Comparison of ENCODE assay signal across 34 cellular contexts in the genomic region with DNA sequence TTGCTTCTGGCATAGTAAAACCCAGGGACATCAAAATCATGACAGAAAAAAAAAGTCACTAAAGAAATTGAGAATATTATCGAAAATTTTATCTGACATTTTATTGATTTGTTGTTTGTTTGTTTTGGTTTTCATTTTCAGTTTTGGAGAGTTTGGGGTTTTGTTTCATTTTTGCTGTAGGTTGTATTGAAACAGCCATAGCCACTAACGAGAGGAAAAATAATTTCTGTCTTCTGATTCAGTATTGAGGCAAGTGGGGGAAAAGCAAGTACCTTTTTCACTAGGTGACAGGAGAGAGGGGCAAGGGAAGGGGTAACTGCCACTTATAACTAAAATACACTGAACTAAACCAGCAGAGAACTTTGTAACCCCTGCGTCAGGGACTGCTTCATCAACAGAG.
"Had no signal": no experiment of that assay in that cellular context is flagged by ENCODE, and none has a peak within 500 bp of the region (broad histone marks: within the 10 kb centered on the region; RNA-seq: fewer than 3 reads in every experiment).

No MANE protein-coding gene starts in this region.

- H3K36me3 ChIP-seq: brain microvascular endothelial cell, WERI-Rb-1 had no signal

- ATAC-seq: activated CD8-positive, alpha-beta memory T cell treated with anti-CD3 and anti-CD28 coated beads, Interleukin-2, amount 10 ng/mL, durations not matched to agents 7 days and 5 days; activated T-cell treated with anti-CD3 and anti-CD28 coated beads, Interleukin-2, amount 50 U/mL, for 72 hours; activated T-helper 17 cell treated with anti-CD3 and anti-CD28 coated beads, Interleukin-2, amount 50 U/mL, for 72 hours had no signal

- DNase-seq: activated CD4-positive, alpha-beta memory T cell treated with anti-CD3 and anti-CD28 coated beads, Interleukin-2, amount 10 ng/mL, durations not matched to agents 7 days and 5 days; activated CD4-positive, alpha-beta T cell treated with anti-CD3 and anti-CD28 coated beads for 1 hour; activated CD4-positive, alpha-beta T cell treated with anti-CD3 and anti-CD28 coated beads for 48 hours; activated CD4-positive, CD25-positive, alpha-beta regulatory T cell; activated CD8-positive, alpha-beta memory T cell treated with anti-CD3 and anti-CD28 coated beads for 24 hours; activated CD8-positive, alpha-beta memory T cell treated with anti-CD3 and anti-CD28 coated beads, Interleukin-2, amount 10 ng/mL, durations not matched to agents 7 days and 5 days; activated CD8-positive, alpha-beta memory T cell treated with anti-CD3 and anti-CD28 coated beads, Interleukin-2, amount 50 U/mL, for 48 hours; activated effector memory CD4-positive, alpha-beta T cell treated with anti-CD3 and anti-CD28 coated beads, Interleukin-2, amount 50 U/mL, for 16 hours; activated naive CD4-positive, alpha-beta T cell; activated naive CD4-positive, alpha-beta T cell treated with anti-CD3 and anti-CD28 coated beads, Interleukin-2, amount 50 U/mL, for 16 hours; activated naive CD8-positive, alpha-beta T cell treated with anti-CD3 and anti-CD28 coated beads for 36 hours; activated T-cell treated with anti-CD3 and anti-CD28 coated beads, Interleukin-2, amount 50 U/mL, for 72 hours; amniotic stem cell; aorta; brain microvascular endothelial cell; central memory CD4-positive, alpha-beta T cell; NCI-H1048; NCI-H1105 treated with DMSO at 0.1 percent for 48 hours; NCI-H1436; NCI-H1694; NCI-H1930; NCI-H2081 treated with DMSO at 0.1 percent for 48 hours; NCI-H226; NCI-H446 treated with DMSO at 0.1 percent for 48 hours; NCI-H524; NCI-H69; NCI-H82; Right ventricle myocardium superior; SW 1271; T-helper 1 cell; T-helper 2 cell; T-helper 9 cell; WERI-Rb-1 had no signal

- H3K27me3 ChIP-seq: brain microvascular endothelial cell had no signal

- H3K27ac ChIP-seq: brain microvascular endothelial cell, WERI-Rb-1 had no signal
